9 cellular contexts compared by ENCODE assay signal in the genomic region with DNA sequence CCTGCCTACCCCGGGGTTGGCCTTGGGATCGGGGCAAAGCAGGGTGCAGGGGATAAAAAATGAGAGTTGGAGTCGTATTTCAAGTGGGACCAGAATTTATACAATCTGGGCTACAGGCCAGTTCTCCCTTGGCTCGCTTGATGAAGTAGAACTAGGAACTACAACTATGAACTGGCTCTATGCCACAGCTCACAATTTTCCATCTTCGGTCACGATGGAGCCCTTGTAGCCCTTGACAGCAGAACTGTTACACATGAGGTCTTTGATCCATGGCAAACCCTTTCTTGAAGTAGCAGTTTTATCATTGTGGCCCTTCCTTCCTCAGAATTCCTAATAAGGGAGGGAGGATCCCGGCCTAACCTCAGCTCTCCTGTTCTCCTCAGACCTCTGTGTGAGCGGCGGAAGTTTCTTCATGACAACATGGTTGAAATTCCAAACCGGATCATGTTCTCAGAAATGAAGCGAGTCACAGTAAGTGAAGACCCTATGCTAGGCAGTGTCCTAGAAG. TPM values are rescaled to one million over a fixed set of nuclear protein-coding genes. Genes with fewer than 3 reads are reported as not detected.
DNase-seq lines count a peak whose midpoint lies in the region; ATAC-seq, FAIRE-seq and TF ChIP-seq lines count a peak whose summit lies in the region.
"Had no signal": no experiment of that assay in that cellular context is flagged by ENCODE, and none has a peak within 500 bp of the region (broad histone marks: within the 10 kb centered on the region; RNA-seq: fewer than 3 reads in every experiment).

No MANE protein-coding gene starts in this region.

- H3K27me3 ChIP-seq in right lobe of liver: no peaks in the 10 kb centered on the region
- H3K27me3 ChIP-seq in thyroid gland: no peaks in the 10 kb centered on the region

- ATAC-seq in right lobe of liver: peak in 3 of 4 donors; percentile 9 to 43 (median 13)

- H3K27ac ChIP-seq in right lobe of liver (no peak overlapping the region), thyroid gland (peak overlapping the region; percentile 91 to 97 (median 95))

- H3K4me1 ChIP-seq in right lobe of liver (no peaks in the 10 kb centered on the region), thyroid gland (peaks cover 31 to 46% of the 10 kb centered on the region in 2 donors)

- H3K36me3 ChIP-seq in right lobe of liver (peaks cover 0 to 30% (median 7%) of the 10 kb centered on the region in 4 donors), thyroid gland (peaks cover 7 to 8% of the 10 kb centered on the region in 2 donors)

- H3K9me3 ChIP-seq in right lobe of liver: no peaks in the 10 kb centered on the region
- no peaks in the 10 kb centered on the region for H3K9me3 ChIP-seq in thyroid gland

- TF ChIP-seq POLR2A in right lobe of liver (IDR thresholded peaks at IDR 0.05): no peak
- peak in 1 of 2 donors; percentile 61 for TF ChIP-seq POLR2A in thyroid gland (IDR thresholded peaks at IDR 0.05)

- TF ChIP-seq CTCF in right lobe of liver (IDR thresholded peaks at IDR 0.05) (no peak), thyroid gland (IDR thresholded peaks at IDR 0.05) (no peak)

- WGBS in right lobe of liver (ENCODE audit: insufficient coverage, low coverage, low lambda C conversion rate, missing lambda C conversion rate): 66% methylated on average over 9 of the region's 11 CpGs
- 33 to 38% methylated on average over 11 of the region's 11 CpGs for WGBS in thyroid gland, 2 donors

- intact Hi-C loops in right lobe of liver (cut with DNase I) (loop anchor here (10.0 kb wide), 2 partner anchors 97 to 117 kb away; partner anchors contain the start of gene RAD51D (in 1 of the 2)), thyroid gland (cut with DNase I) (loop anchor here (5.0 kb wide), 1 partner anchor 95 kb away; no protein-coding TSS in a partner anchor)

- H3K4me3 ChIP-seq in right lobe of liver: no peak overlapping the region
- H3K4me3 ChIP-seq in thyroid gland (replicated peaks in 1 of 3): no peak overlapping the region

- no peak for FAIRE-seq in HTR-8/SVneo (lab: Jason Lieb, UNC)

- DNase-seq in NCI-H446 treated with DMSO at 0.1 percent for 48 hours (lab: John Stamatoyannopoulos, UW): peak; percentile 72
- peak; percentile 40 to 41 for DNase-seq in dermis microvascular lymphatic vessel endothelial cell (ENCODE audit: low read depth in 2 of 2)
- DNase-seq in right lobe of liver: no peak
- DNase-seq in thyroid gland: peak; percentile 95
- DNase-seq in ecto neural progenitor cell (ENCODE audit: low spot score): no peak
- DNase-seq in HTR-8/SVneo (ENCODE audit: insufficient read length, low spot score): no peak
- DNase-seq in GDM1 (lab: John Stamatoyannopoulos, UW): no peak
- DNase-seq in AML-193 (lab: John Stamatoyannopoulos, UW): no peak
- DNase-seq: NCI-H1930 had no signal

RNA-seq across cellular contexts. Expression of gene LIG3, which starts 17.1 kb away (rescaled TPM):
- total RNA-seq in dermis microvascular lymphatic vessel endothelial cell (14.4 and 24.3 TPM in 2 replicates), right lobe of liver (10 to 100 TPM; 10.6 to 17.0 (median 12.2) TPM), thyroid gland (100 to 1,000 TPM in 1 of 4 donors, 10 to 100 TPM in 3; 34.5 to 103 (median 46.7) TPM)

RNA-seq across cellular contexts. Expression of gene ZNF830, which starts 36.1 kb away (rescaled TPM):
- total RNA-seq in dermis microvascular lymphatic vessel endothelial cell (8.0 and 8.3 TPM in 2 replicates), right lobe of liver (1 to 10 TPM; 4.5 to 6.5 (median 4.8) TPM), thyroid gland (10 to 100 TPM; 13.1 to 25.1 (median 17.0) TPM)

RNA-seq across cellular contexts. Expression of gene CCT6B, which starts 36.1 kb away (rescaled TPM):
- total RNA-seq in dermis microvascular lymphatic vessel endothelial cell: 0.39 and 0.63 TPM in 2 replicates
- 1 to 10 TPM in 3 of 6 experiments, under 1 TPM in 3; 0.31 to 2.4 (median 1.1) TPM for total RNA-seq in right lobe of liver
- 1 to 10 TPM; 3.8 to 6.8 (median 4.4) TPM for total RNA-seq in thyroid gland

Comparison
In these comparisons a context has a peak if more than half of its experiments do, and no peak if none do; other contexts are left out.
1. DNase-seq: peak in NCI-H446 treated with DMSO at 0.1 percent for 48 hours (single experiment), dermis microvascular lymphatic vessel endothelial cell (2 of 2) and thyroid gland (2 of 2); none in right lobe of liver (0 of 3), ecto neural progenitor cell (single experiment), HTR-8/SVneo (single experiment), GDM1 (single experiment) and AML-193 (0 of 2).
2. H3K27ac ChIP-seq: peak in thyroid gland (3 of 3); none in right lobe of liver (0 of 3).